2 cellular contexts compared by ENCODE assay signal in genomic region chr20:50787181-50787580, GRCh38.
TF ChIP-seq lines count a peak whose summit lies in the region.

No MANE protein-coding gene starts in this region.

TF ChIP-seq in A549, 52 proteins besides CTCF, POLR2A, EP300 and RAD21:
- no peak for TF ChIP-seq CBX8 (IDR thresholded peaks at IDR 0.05)
- no peak for TF ChIP-seq SMC3 (IDR thresholded peaks at IDR 0.05)
- TF ChIP-seq USF2 (IDR thresholded peaks at IDR 0.05) = no peak
- no peak for TF ChIP-seq HOXB13 (CRISPR knock-in tag; IDR thresholded peaks at IDR 0.05; ENCODE audit: low read depth)
- TF ChIP-seq HOXA7 (CRISPR knock-in tag; IDR thresholded peaks at IDR 0.05) = no peak
- no peak for TF ChIP-seq ZNF302 (CRISPR knock-in tag; IDR thresholded peaks at IDR 0.05)
- TF ChIP-seq E2F6 (IDR thresholded peaks at IDR 0.05; ENCODE audit: borderline replicate concordance, low read depth) = no peak
- TF ChIP-seq GATA3 (IDR thresholded peaks at IDR 0.05; ENCODE audit: borderline replicate concordance) = no peak
- TF ChIP-seq ZSCAN20 (CRISPR knock-in tag; IDR thresholded peaks at IDR 0.05) = no peak
- TF ChIP-seq RNF2 (IDR thresholded peaks at IDR 0.05; ENCODE audit: borderline replicate concordance, low read depth) = no peak
- TF ChIP-seq FOSL2 (IDR thresholded peaks at IDR 0.05) = no peak
- TF ChIP-seq FOSL2 (CRISPR knock-in tag; IDR thresholded peaks at IDR 0.05) = no peak
- no peak for TF ChIP-seq BHLHE40 (IDR thresholded peaks at IDR 0.05; ENCODE audit: low read depth, low read length)
- no peak for TF ChIP-seq ATOH8 (CRISPR knock-in tag; IDR thresholded peaks at IDR 0.05; ENCODE audit: low read depth)
- no peak for TF ChIP-seq RFX5 (IDR thresholded peaks at IDR 0.05)
- TF ChIP-seq FOSB (CRISPR knock-in tag; IDR thresholded peaks at IDR 0.05) = no peak
- no peak for TF ChIP-seq PHF8 (IDR thresholded peaks at IDR 0.05; ENCODE audit: borderline replicate concordance, low read depth)
TF ChIP-seq in A549: peak in this region for 0.

TF ChIP-seq in IMR-90, 13 proteins besides CTCF, POLR2A, EP300 and RAD21:
- TF ChIP-seq CHD1 (IDR thresholded peaks at IDR 0.05; ENCODE audit: low read depth, low read length) (no peak), MAZ (IDR thresholded peaks at IDR 0.05; ENCODE audit: borderline replicate concordance, low read depth, low read length) (no peak), BHLHE40 (IDR thresholded peaks at IDR 0.05; ENCODE audit: low read depth, low read length) (no peak), RFX5 (IDR thresholded peaks at IDR 0.05; ENCODE audit: low read depth, low read length) (no peak), CEBPB (IDR thresholded peaks at IDR 0.05; ENCODE audit: low read depth, low read length) (no peak), USF2 (IDR thresholded peaks at IDR 0.05; ENCODE audit: low read depth, low read length) (no peak), FOS (IDR thresholded peaks at IDR 0.05; ENCODE audit: low read depth, low read length) (no peak), SMC3 (IDR thresholded peaks at IDR 0.05; ENCODE audit: low read depth, low read length) (no peak), ELK1 (IDR thresholded peaks at IDR 0.05; ENCODE audit: borderline replicate concordance, low read depth, low read length) (no peak), MAFK (IDR thresholded peaks at IDR 0.05; ENCODE audit: low read depth, low read length) (no peak), MXI1 (IDR thresholded peaks at IDR 0.05; ENCODE audit: borderline replicate concordance, low read depth, low read length) (no peak), NFE2L2 (IDR thresholded peaks at IDR 0.05; ENCODE audit: low read depth, low read length) (no peak), RCOR1 (IDR thresholded peaks at IDR 0.05; ENCODE audit: insufficient replicate concordance, low read length) (no peak)
